In genomic region chr7:21942955-21943354, GRCh38 we compare ENCODE assay signal across 12 cellular contexts. TPM values are rescaled to one million over a fixed set of nuclear protein-coding genes. Genes with fewer than 3 reads are reported as not detected.
DNase-seq lines count a peak whose midpoint lies in the region; ATAC-seq, FAIRE-seq and TF ChIP-seq lines count a peak whose summit lies in the region.
"Had no signal": no experiment of that assay in that cellular context is flagged by ENCODE, and none has a peak within 500 bp of the region (broad histone marks: within the 10 kb centered on the region; RNA-seq: fewer than 3 reads in every experiment).

No MANE protein-coding gene starts in this region.

- no peak overlapping the region for H3K23ac ChIP-seq in H9 (ENCODE audit: insufficient read length, low read depth, low read length)

- H3K4me3 ChIP-seq in OCI-LY3 (ENCODE audit: low read length): no peak overlapping the region
- no peak overlapping the region for H3K4me3 ChIP-seq in endothelial cell of umbilical vein (replicated peaks in 1 of 3; ENCODE audit: insufficient read depth in 1 of 3, low read depth in 1 of 3, low read length in 3 of 3)
- H3K4me3 ChIP-seq in body of pancreas: no peak overlapping the region
- H3K4me3 ChIP-seq: lung had no signal

- no peak overlapping the region for H4K5ac ChIP-seq in H9 (ENCODE audit: insufficient read length, low read depth, low read length)

- H4K91ac ChIP-seq in H9 (ENCODE audit: insufficient read length, low read depth, low read length): no peak overlapping the region

- POLR2A ChIA-PET in endothelial cell of umbilical vein (lab: Charles Lee): interaction anchor here (0.7 kb wide), 1 partner anchor 687 kb away, joined by 5 read pairs; no protein-coding TSS in a partner anchor

- CTCF ChIA-PET in endothelial cell of umbilical vein (lab: Charles Lee): interaction anchor here (1.9 to 2.6 kb wide), 2 partner anchors 19 to 31 kb away, joined by 8 read pairs; no protein-coding TSS in a partner anchor

- H3K9ac ChIP-seq in H9 (ENCODE audit: extremely low read depth, insufficient read length, low read length) (no peak overlapping the region), OCI-LY3 (ENCODE audit: low read length) (no peak overlapping the region), endothelial cell of umbilical vein (replicated peaks; ENCODE audit: extremely low read depth, insufficient read depth, low read length) (no peak overlapping the region)

- H3K79me2 ChIP-seq in H9 (ENCODE audit: insufficient read depth, low read length): peaks cover 38% of the 10 kb centered on the region; the same call in 1 of the 2 replicates
- H3K79me2 ChIP-seq in OCI-LY3 (ENCODE audit: low read length): peaks cover 72% of the 10 kb centered on the region
- H3K79me2 ChIP-seq in endothelial cell of umbilical vein (ENCODE audit: control insufficient read depth, insufficient read depth, low read length): peaks cover 69% of the 10 kb centered on the region

- H2BK12ac ChIP-seq in H9 (ENCODE audit: insufficient read length, low read depth, low read length): no peak overlapping the region

- peaks cover 7% of the 10 kb centered on the region for H3K23me2 ChIP-seq in H9 (ENCODE audit: insufficient read length, low read depth, low read length, poor library complexity, severe bottlenecking)

- intact Hi-C loops in endothelial cell of umbilical vein (cut with micrococcal nuclease): loop anchor here (10.0 kb wide), 2 partner anchors 272 to 1158 kb away; partner anchors contain the start of gene SP8
- intact Hi-C loops in body of pancreas (cut with DNase I): no loop called here

- H3K4me2 ChIP-seq in H9 (ENCODE audit: insufficient read depth, insufficient read length, low read length): no peak overlapping the region
- peak overlapping the region; percentile 89; the same call in 1 of the 2 replicates for H3K4me2 ChIP-seq in OCI-LY3 (ENCODE audit: low read length)
- peak overlapping the region; percentile 85 for H3K4me2 ChIP-seq in endothelial cell of umbilical vein (ENCODE audit: insufficient read depth, low read length)

- H3K9me3 ChIP-seq in H9 (ENCODE audit: control insufficient read depth, low read depth, low read length) (no peaks in the 10 kb centered on the region), OCI-LY3 (ENCODE audit: insufficient read depth, low read length) (no peaks in the 10 kb centered on the region), endothelial cell of umbilical vein (replicated peaks; ENCODE audit: control insufficient read depth, insufficient read depth, low read length) (no peaks in the 10 kb centered on the region), body of pancreas (no peaks in the 10 kb centered on the region)

- no TSS peak for BruUV-seq in endothelial cell of umbilical vein (replicated peaks; lab: Mats Ljungman, UMichigan)

- H3K27ac Mint-ChIP-seq in H9: peak overlapping the region in 2 of 3 experiments; percentile 62 to 93; a peak in 2 of 7 replicates

- dilution Hi-C loops in endothelial cell of umbilical vein (cut with MboI; ENCODE audit: extremely low pct_ligation_motif_present, low sequenced_read_pairs): no loop called here

- H3T11ph ChIP-seq in H9 (ENCODE audit: low read length): no peak overlapping the region

- no peaks in the 10 kb centered on the region for H4K20me1 ChIP-seq in H9 (ENCODE audit: control insufficient read depth, insufficient read depth, insufficient read length)
- peaks cover 60% of the 10 kb centered on the region for H4K20me1 ChIP-seq in OCI-LY3 (ENCODE audit: insufficient read depth, low read length)
- no peaks in the 10 kb centered on the region for H4K20me1 ChIP-seq in endothelial cell of umbilical vein (replicated peaks; ENCODE audit: control insufficient read depth, extremely low read depth, insufficient read depth, low read length)

- no peaks in the 10 kb centered on the region for H3K27me3 ChIP-seq in H9 (ENCODE audit: insufficient read depth, low read length)
- H3K27me3 ChIP-seq in OCI-LY3 (ENCODE audit: low read depth, low read length): no peaks in the 10 kb centered on the region
- no peaks in the 10 kb centered on the region for H3K27me3 ChIP-seq in endothelial cell of umbilical vein (ENCODE audit: control insufficient read depth in 2 of 2, insufficient read depth in 2 of 2, low read length in 2 of 2)
- H3K27me3 ChIP-seq in body of pancreas: no peaks in the 10 kb centered on the region

- 0 out of 2 replicates have a peak, but pooled peaks cover 4% of the 10 kb centered on the region for H3K27me3 Mint-ChIP-seq in H9 (ENCODE audit: low read depth)

- H3K9me1 ChIP-seq in endothelial cell of umbilical vein (replicated peaks; ENCODE audit: control insufficient read depth, extremely low read depth, insufficient read depth, low read length): no peaks in the 10 kb centered on the region

- ATAC-seq in body of pancreas: no peak

- no peak overlapping the region for H2AFZ ChIP-seq in H9 (ENCODE audit: low read length)
- H2AFZ ChIP-seq in OCI-LY3 (ENCODE audit: low read depth, low read length): no peak overlapping the region
- no peak overlapping the region for H2AFZ ChIP-seq in endothelial cell of umbilical vein (ENCODE audit: low read depth, low read length)

- no peak for DNase-seq in H9
- DNase-seq in endothelial cell of umbilical vein (ENCODE audit: low read depth, low spot score): no peak
- peak; percentile 74 for DNase-seq in retina
- no peak for DNase-seq in body of pancreas
- DNase-seq in Kasumi-1 (lab: John Stamatoyannopoulos, UW): no peak
- DNase-seq in D341Med (ENCODE audit: low spot score): no peak
- DNase-seq: activated CD8-positive, alpha-beta memory T cell treated with anti-CD3 and anti-CD28 coated beads, Interleukin-2, amount 50 U/mL, for 48 hours; cerebellar nuclear complex; NCI-H526 treated with DMSO at 0.1 percent for 48 hours; small intestine had no signal

- H3K14ac ChIP-seq in H9 (ENCODE audit: insufficient read depth, low read length): no peak overlapping the region

- no peak overlapping the region for H3K18ac ChIP-seq in H9 (ENCODE audit: insufficient read length, low read depth, low read length)

- H2BK15ac ChIP-seq in H9 (ENCODE audit: low read depth, low read length): no peak overlapping the region

- peaks cover 12% of the 10 kb centered on the region; the same call in 1 of the 2 replicates for H3K4me1 ChIP-seq in H9 (ENCODE audit: insufficient read depth, low read length)
- peaks cover 69% of the 10 kb centered on the region for H3K4me1 ChIP-seq in OCI-LY3 (ENCODE audit: low read length)
- peaks cover 63% of the 10 kb centered on the region for H3K4me1 ChIP-seq in endothelial cell of umbilical vein (ENCODE audit: control insufficient read depth, extremely low read depth, insufficient read depth, low read length)
- H3K4me1 ChIP-seq in body of pancreas: peaks cover 25% of the 10 kb centered on the region

- no peak overlapping the region for H2BK5ac ChIP-seq in H9 (ENCODE audit: insufficient read length, low read length)

- H3K4me1 Mint-ChIP-seq in H9: peaks cover 51 to 56% of the 10 kb centered on the region in 2 experiments

- H2BK120ac ChIP-seq in H9 (ENCODE audit: low read depth, low read length, poor library complexity, severe bottlenecking): no peak overlapping the region

- FAIRE-seq in endothelial cell of umbilical vein (lab: Jason Lieb, UNC): no peak
- FAIRE-seq: small intestine had no signal

- no peak overlapping the region for H3K56ac ChIP-seq in H9 (ENCODE audit: insufficient read length, low read depth, low read length)

- no peak overlapping the region for H4K8ac ChIP-seq in H9 (replicated peaks; ENCODE audit: insufficient read length, low read depth, low read length)

- H3K36me3 Mint-ChIP-seq in H9 (ENCODE audit: insufficient read depth in 1 of 3, low read depth in 3 of 3): peaks cover 13 to 16% (median 14%) of the 10 kb centered on the region in 3 experiments

- H3K27ac ChIP-seq in H9 (ENCODE audit: insufficient read length, low read depth, low read length): no peak overlapping the region
- no peak overlapping the region for H3K27ac ChIP-seq in OCI-LY3 (ENCODE audit: low read length)
- no peak overlapping the region for H3K27ac ChIP-seq in endothelial cell of umbilical vein (ENCODE audit: insufficient read depth, low read depth, low read length)
- H3K27ac ChIP-seq in body of pancreas: no peak overlapping the region

- no peak overlapping the region for H2AK5ac ChIP-seq in H9 (ENCODE audit: insufficient read length, low read length)

- H3K4ac ChIP-seq in H9 (ENCODE audit: low read depth, low read length): no peak overlapping the region

- H2BK20ac ChIP-seq in H9 (ENCODE audit: low read depth, low read length, poor library complexity, severe bottlenecking): no peak overlapping the region

- TF ChIP-seq POLR2A in endothelial cell of umbilical vein (IDR thresholded peaks at IDR 0.05; ENCODE audit: low read depth, low read length) (no peak), body of pancreas (IDR thresholded peaks at IDR 0.05) (no peak)

- no CpG with 5 or more reads among the region's 6 CpGs for WGBS in H9 (ENCODE audit: extremely low coverage, insufficient read length, low lambda C conversion rate)
- WGBS in body of pancreas, 2 donors: 84 to 86% methylated on average over 6 of the region's 6 CpGs

- no peak for TF ChIP-seq CTCF in H9 (conservative IDR thresholded peaks at IDR 0.05)
- no peak for TF ChIP-seq CTCF in OCI-LY3 (IDR thresholded peaks at IDR 0.05; ENCODE audit: low read depth, low read length)
- no peak for TF ChIP-seq CTCF in endothelial cell of umbilical vein (IDR thresholded peaks at IDR 0.05; ENCODE audit: extremely low read depth in 1 of 2, insufficient read depth in 1 of 2, low read depth in 1 of 2, low read length in 2 of 2)
- TF ChIP-seq CTCF in body of pancreas (IDR thresholded peaks at IDR 0.05): no peak

- H3K36me3 ChIP-seq in OCI-LY3 (replicated peaks; ENCODE audit: low read depth, low read length): peaks cover 11% of the 10 kb centered on the region
- no peaks in the 10 kb centered on the region for H3K36me3 ChIP-seq in endothelial cell of umbilical vein (ENCODE audit: control insufficient read depth in 2 of 2, extremely low read depth in 1 of 2, insufficient read depth in 2 of 2, low read length in 2 of 2)
- H3K36me3 ChIP-seq in body of pancreas (replicated peaks in 1 of 2; ENCODE audit: insufficient read depth in 1 of 2, low read depth in 2 of 2): no peaks in the 10 kb centered on the region

- peaks cover 3% of the 10 kb centered on the region for H3K79me1 ChIP-seq in H9 (ENCODE audit: insufficient read depth, low read depth, low read length, poor library complexity, severe bottlenecking)

- H3K4me3 Mint-ChIP-seq in H9: peak overlapping the region; percentile 52 to 80; a peak in 4 of 5 replicates

- 0 out of 5 replicates have a peak, but pooled peaks cover 0 to 2% of the 10 kb centered on the region in 2 experiments for H3K9me3 Mint-ChIP-seq in H9

RNA-seq across cellular contexts. Expression of gene CDCA7L, which starts 2.7 kb away (rescaled TPM):
- total RNA-seq in H9 (2021) (104 and 111 TPM in 2 replicates), endothelial cell of umbilical vein (91.6 and 93.7 TPM in 2 replicates), body of pancreas (10 to 100 TPM in 1 of 2 donors, 1 to 10 TPM in 1; 8.2 to 38.9 TPM)
- 53.9 and 68.4 TPM in 2 replicates for polyA plus RNA-seq in endothelial cell of umbilical vein
- 83.1 and 87.0 TPM in 2 replicates for polyA plus RNA-seq in endothelial cell of umbilical vein (2011; cell fraction: cytosol; rRNA removed)
- 105 and 109 TPM in 2 replicates for polyA plus RNA-seq in endothelial cell of umbilical vein (2011; cell fraction: nucleus; rRNA removed)
- polyA plus RNA-seq in endothelial cell of umbilical vein (2012): 70.5 and 73.7 TPM in 2 replicates
- polyA minus RNA-seq in endothelial cell of umbilical vein: 132 and 181 TPM in 2 replicates
- 34.2 TPM for polyA minus RNA-seq in endothelial cell of umbilical vein (2011; cell fraction: cytosol; rRNA and poly(A)+ RNA removed)
- polyA minus RNA-seq in endothelial cell of umbilical vein (2011; cell fraction: nucleus; rRNA and poly(A)+ RNA removed): 92.5 and 108 TPM in 2 replicates
